In genomic region chr18:23231340-23232021, GRCh38 we compare ENCODE assay signal across 8 cellular contexts.
DNase-seq lines count a peak whose midpoint lies in the region; ATAC-seq and TF ChIP-seq lines count a peak whose summit lies in the region.

No MANE protein-coding gene starts in this region.

- H3K27ac ChIP-seq in SJSA1 = peak overlapping the region; percentile 86
- peak overlapping the region in 9 of 10 donors; percentile 47 to 88 (median 75) for H3K27ac ChIP-seq in heart right ventricle

- peak; percentile 81 to 85 for DNase-seq in SJSA1 (ENCODE audit: low read depth in 1 of 2, low spot score in 2 of 2)
- peak; percentile 86 for DNase-seq in activated naive CD4-positive, alpha-beta T cell treated with anti-CD3 and anti-CD28 coated beads, Interleukin-2, amount 10 ng/mL, durations not matched to agents 7 days and 5 days
- DNase-seq in heart right ventricle = peak; percentile 43 to 77
- DNase-seq in stimulated activated CD4-positive, alpha-beta T cell treated with anti-CD3 and anti-CD28 coated beads, Interleukin-2, amount 100 ng/mL, for 48 hours = peak; percentile 54 to 56
- no peak for DNase-seq in NCI-H2196 treated with DMSO at 0.1 percent for 48 hours (lab: John Stamatoyannopoulos, UW; ENCODE audit: unreplicated experiment)
- DNase-seq in NCI-H1105 (lab: John Stamatoyannopoulos, UW) = no peak

- no peak overlapping the region for H3K4me3 Mint-ChIP-seq in activated naive CD4-positive, alpha-beta T cell treated with anti-CD3 and anti-CD28 coated beads, Interleukin-2, amount 10 ng/mL, durations not matched to agents 7 days and 5 days

- no peak for TF ChIP-seq CTCF in heart right ventricle (IDR thresholded peaks at IDR 0.05)

- peak; percentile 89 for ATAC-seq in GM18517 (IDR thresholded peaks at IDR 0.05; ENCODE audit: unreplicated experiment)
- peak; percentile 83 for ATAC-seq in HG02981 (IDR thresholded peaks at IDR 0.05; ENCODE audit: unreplicated experiment)
- peak; percentile 72 to 89 (median 78) for ATAC-seq in heart right ventricle

- 43 to 50% methylated on average over 20 of the region's 20 CpGs for WGBS in heart right ventricle, 2 donors

- H3K36me3 ChIP-seq in SJSA1 (0 out of 2 replicates have a peak, but pooled peaks cover 4% of the 10 kb centered on the region), heart right ventricle (no peaks in the 10 kb centered on the region)

- peak overlapping the region; percentile 95 for H3K27ac Mint-ChIP-seq in activated naive CD4-positive, alpha-beta T cell treated with anti-CD3 and anti-CD28 coated beads, Interleukin-2, amount 10 ng/mL, durations not matched to agents 7 days and 5 days

- peaks cover 17% of the 10 kb centered on the region for H3K36me3 Mint-ChIP-seq in activated naive CD4-positive, alpha-beta T cell treated with anti-CD3 and anti-CD28 coated beads, Interleukin-2, amount 10 ng/mL, durations not matched to agents 7 days and 5 days

- peaks cover 26% of the 10 kb centered on the region for H3K4me1 ChIP-seq in SJSA1 (replicated peaks)
- peaks cover 9 to 61% (median 42%) of the 10 kb centered on the region in 9 donors for H3K4me1 ChIP-seq in heart right ventricle

- H3K9me3 ChIP-seq in SJSA1 (replicated peaks) (no peaks in the 10 kb centered on the region), heart right ventricle (no peaks in the 10 kb centered on the region)

- peaks cover 75% of the 10 kb centered on the region for H3K4me1 Mint-ChIP-seq in activated naive CD4-positive, alpha-beta T cell treated with anti-CD3 and anti-CD28 coated beads, Interleukin-2, amount 10 ng/mL, durations not matched to agents 7 days and 5 days

- intact Hi-C loops in heart right ventricle (cut with DNase I) = loop anchor here in 5 of 10 donors (5.0 to 10.0 kb wide), 3 partner anchors 97 to 123 kb away; partner anchors contain the start of gene CABLES1 (in 3 of the 5)

- H3K4me3 ChIP-seq in SJSA1 = no peak overlapping the region
- H3K4me3 ChIP-seq in heart right ventricle = no peak overlapping the region

- H3K27me3 ChIP-seq in SJSA1 (replicated peaks) = no peaks in the 10 kb centered on the region
- H3K27me3 ChIP-seq in heart right ventricle = no peaks in the 10 kb centered on the region

- no peaks in the 10 kb centered on the region for H3K27me3 Mint-ChIP-seq in activated naive CD4-positive, alpha-beta T cell treated with anti-CD3 and anti-CD28 coated beads, Interleukin-2, amount 10 ng/mL, durations not matched to agents 7 days and 5 days

- H3K9me3 Mint-ChIP-seq in activated naive CD4-positive, alpha-beta T cell treated with anti-CD3 and anti-CD28 coated beads, Interleukin-2, amount 10 ng/mL, durations not matched to agents 7 days and 5 days = peaks cover 16% of the 10 kb centered on the region

- CTCF ChIA-PET in activated naive CD4-positive, alpha-beta T cell treated with anti-CD3 and anti-CD28 coated beads, Interleukin-2, amount 10 ng/mL, durations not matched to agents 7 days and 5 days (lab: Charles Lee) = interaction anchor here (0.8 kb wide), 1 partner anchor 127 kb away, joined by 3 read pairs; no protein-coding TSS in a partner anchor

Comparison
In these comparisons a context has a peak if more than half of its experiments do, and no peak if none do; other contexts are left out.
1. DNase-seq: peak in SJSA1 (2 of 2), activated naive CD4-positive, alpha-beta T cell treated with anti-CD3 and anti-CD28 coated beads, Interleukin-2, amount 10 ng/mL, durations not matched to agents 7 days and 5 days (single experiment), heart right ventricle (2 of 2) and stimulated activated CD4-positive, alpha-beta T cell treated with anti-CD3 and anti-CD28 coated beads, Interleukin-2, amount 100 ng/mL, for 48 hours (2 of 2); none in NCI-H2196 treated with DMSO at 0.1 percent for 48 hours (single experiment) and NCI-H1105 (single experiment).
2. Peak in every context shown above with its lines, with median percentiles within 50 percentile points of each other: ATAC-seq.